Comparison of ENCODE assay signal across 1 cellular context in genomic region chr17:2608350-2608913, GRCh38.
TF ChIP-seq lines count a peak whose summit lies in the region.

No MANE protein-coding gene starts in this region.

TF ChIP-seq in HEK293, 187 proteins besides CTCF, POLR2A, EP300 and RAD21 (continued from another document):
- TF ChIP-seq, protein P1, sequence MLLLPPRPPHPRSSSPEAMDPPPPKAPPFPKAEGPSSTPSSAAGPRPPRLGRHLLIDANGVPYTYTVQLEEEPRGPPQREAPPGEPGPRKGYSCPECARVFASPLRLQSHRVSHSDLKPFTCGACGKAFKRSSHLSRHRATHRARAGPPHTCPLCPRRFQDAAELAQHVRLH (tag by site-specific recombination; IDR thresholded peaks at IDR 0.05) = 0 out of 2 replicates have a peak, but pooled peaks have one; percentile 21
- TF ChIP-seq ZNF521 (tag by site-specific recombination; IDR thresholded peaks at IDR 0.05) (no peak), ZNF214 (tag by site-specific recombination; IDR thresholded peaks at IDR 0.05; ENCODE audit: borderline replicate concordance) (no peak), ZNF157 (tag by site-specific recombination; IDR thresholded peaks at IDR 0.05) (no peak), ZNF366 (tag by site-specific recombination; conservative IDR thresholded peaks at IDR 0.05) (0 out of 2 replicates have a peak, but pooled peaks have one; percentile 19), PBX3 (CRISPR knock-in tag; IDR thresholded peaks at IDR 0.05) (no peak)
- TF ChIP-seq, protein P2, sequence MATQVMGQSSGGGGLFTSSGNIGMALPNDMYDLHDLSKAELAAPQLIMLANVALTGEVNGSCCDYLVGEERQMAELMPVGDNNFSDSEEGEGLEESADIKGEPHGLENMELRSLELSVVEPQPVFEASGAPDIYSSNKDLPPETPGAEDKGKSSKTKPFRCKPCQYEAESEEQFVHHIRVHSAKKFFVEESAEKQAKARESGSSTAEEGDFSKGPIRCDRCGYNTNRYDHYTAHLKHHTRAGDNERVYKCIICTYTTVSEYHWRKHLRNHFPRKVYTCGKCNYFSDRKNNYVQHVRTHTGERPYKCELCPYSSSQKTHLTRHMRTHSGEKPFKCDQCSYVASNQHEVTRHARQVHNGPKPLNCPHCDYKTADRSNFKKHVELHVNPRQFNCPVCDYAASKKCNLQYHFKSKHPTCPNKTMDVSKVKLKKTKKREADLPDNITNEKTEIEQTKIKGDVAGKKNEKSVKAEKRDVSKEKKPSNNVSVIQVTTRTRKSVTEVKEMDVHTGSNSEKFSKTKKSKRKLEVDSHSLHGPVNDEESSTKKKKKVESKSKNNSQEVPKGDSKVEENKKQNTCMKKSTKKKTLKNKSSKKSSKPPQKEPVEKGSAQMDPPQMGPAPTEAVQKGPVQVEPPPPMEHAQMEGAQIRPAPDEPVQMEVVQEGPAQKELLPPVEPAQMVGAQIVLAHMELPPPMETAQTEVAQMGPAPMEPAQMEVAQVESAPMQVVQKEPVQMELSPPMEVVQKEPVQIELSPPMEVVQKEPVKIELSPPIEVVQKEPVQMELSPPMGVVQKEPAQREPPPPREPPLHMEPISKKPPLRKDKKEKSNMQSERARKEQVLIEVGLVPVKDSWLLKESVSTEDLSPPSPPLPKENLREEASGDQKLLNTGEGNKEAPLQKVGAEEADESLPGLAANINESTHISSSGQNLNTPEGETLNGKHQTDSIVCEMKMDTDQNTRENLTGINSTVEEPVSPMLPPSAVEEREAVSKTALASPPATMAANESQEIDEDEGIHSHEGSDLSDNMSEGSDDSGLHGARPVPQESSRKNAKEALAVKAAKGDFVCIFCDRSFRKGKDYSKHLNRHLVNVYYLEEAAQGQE (tag by site-specific recombination; IDR thresholded peaks at IDR 0.05) = no peak
